Comparison of ENCODE assay signal across 34 cellular contexts in the genomic region with DNA sequence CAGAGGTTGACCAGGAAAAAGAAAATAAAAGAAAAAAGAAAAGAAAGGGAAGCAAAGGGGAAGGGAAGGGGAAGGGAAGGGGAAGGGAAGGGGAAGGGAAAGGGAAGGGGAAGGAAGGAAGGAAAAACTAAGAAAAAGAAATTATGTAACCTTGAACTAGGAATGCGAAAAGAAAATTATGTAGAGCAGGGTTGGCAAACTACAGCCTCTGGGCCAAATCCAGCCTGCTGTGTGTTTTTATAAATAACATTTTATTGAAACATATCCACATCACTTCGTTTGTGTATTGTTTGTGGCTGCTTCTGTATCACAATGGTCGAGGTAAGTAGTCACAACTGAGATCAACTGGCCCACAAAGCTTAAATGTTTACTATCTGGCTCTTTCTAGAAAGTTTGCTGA.
"Had no signal": no experiment of that assay in that cellular context is flagged by ENCODE, and none has a peak within 500 bp of the region (broad histone marks: within the 10 kb centered on the region; RNA-seq: fewer than 3 reads in every experiment).

No MANE protein-coding gene starts in this region.

- H3K27me3 ChIP-seq: MG63 had no signal

- DNase-seq: Karpas-422, Kasumi-1, MG63, MM.1S, MV-4-11, NCI-H1048, NCI-H1092, NCI-H1092 treated with DMSO at 0.1 percent for 48 hours, NCI-H1105, NCI-H1105 treated with DMSO at 0.1 percent for 48 hours, NCI-H1417 treated with DMSO at 0.1 percent for 48 hours, NCI-H1436, NCI-H1436 treated with DMSO at 0.1 percent for 48 hours, NCI-H146, NCI-H1694, NCI-H1694 treated with DMSO at 0.1 percent for 48 hours, NCI-H187, NCI-H187 treated with DMSO at 0.1 percent for 48 hours, NCI-H1930, NCI-H2029, NCI-H2029 treated with DMSO at 0.1 percent for 48 hours, NCI-H2081, NCI-H2081 treated with DMSO at 0.1 percent for 48 hours, NCI-H2107, NCI-H2171, NCI-H2171 treated with DMSO at 0.1 percent for 48 hours, NCI-H2227 treated with DMSO at 0.1 percent for 48 hours, NCI-H226, NCI-H345, NCI-H446, NCI-H446 treated with DMSO at 0.1 percent for 48 hours, NCI-H510A, NCI-H510A treated with DMSO at 0.1 percent for 48 hours, NCI-H524 had no signal

- H3K4me3 ChIP-seq: MG63 had no signal

- H3K9me3 ChIP-seq: MG63 had no signal
